In the genomic region with DNA sequence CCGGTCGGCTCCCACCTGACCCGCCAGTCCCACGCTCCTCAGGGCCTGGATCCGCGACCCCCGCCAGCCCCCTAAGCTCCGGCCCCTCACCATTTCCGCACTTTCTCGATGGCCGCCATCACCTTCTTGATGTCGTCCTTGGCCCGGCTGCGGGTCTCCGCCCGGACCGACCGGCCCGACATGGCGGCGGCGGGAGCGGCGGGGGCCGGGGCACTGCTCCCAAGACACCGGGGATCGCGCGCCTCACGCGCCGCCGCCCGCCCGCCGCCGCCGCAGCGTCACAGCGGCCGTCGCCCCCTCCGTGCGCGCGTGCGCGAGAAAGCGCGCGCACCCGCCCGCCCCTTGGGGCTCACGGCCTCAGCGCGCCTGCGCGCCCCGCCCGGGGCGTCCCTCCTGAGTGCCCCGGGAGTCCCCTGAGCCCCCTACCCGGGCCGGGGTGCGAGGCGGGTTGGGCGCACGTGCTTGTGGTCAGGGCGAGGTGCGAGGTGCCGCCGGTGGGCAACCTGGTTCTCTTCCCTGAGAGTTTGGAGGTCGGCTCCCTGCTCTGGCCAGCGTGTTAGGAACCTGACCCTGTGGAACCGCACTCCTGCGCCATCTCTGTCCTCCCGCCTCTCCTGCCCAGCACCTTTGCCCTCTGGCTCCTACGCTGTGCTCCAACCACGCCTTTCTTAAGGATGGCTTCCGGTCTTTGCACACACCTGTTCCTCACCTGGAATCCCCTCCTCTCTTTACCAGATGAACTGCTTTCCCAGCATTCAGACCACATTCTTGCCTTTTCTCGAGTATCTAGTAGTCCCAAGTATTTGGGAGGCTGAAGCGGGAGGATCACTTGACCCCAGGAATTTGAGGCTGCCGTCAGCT, we compare ENCODE assay signal across 8 cellular contexts. TPM values are rescaled to one million over a fixed set of nuclear protein-coding genes. Genes with fewer than 3 reads are reported as not detected.
DNase-seq lines count a peak whose midpoint lies in the region; ATAC-seq lines count a peak whose summit lies in the region.

A gene (minus strand): TSS at position 294 of the 861 bp plus-strand sequence. CDS start 112 bp downstream, at position 182.

- intact Hi-C loops in activated naive CD4-positive, alpha-beta T cell treated with anti-CD3 and anti-CD28 coated beads for 36 hours (cut with micrococcal nuclease) = loop anchor here (1.0 kb wide), 4 partner anchors 21 to 728 kb away; a partner anchor contains a TSS

- peak; percentile 45 for ATAC-seq in GM21390 (IDR thresholded peaks at IDR 0.05; ENCODE audit: unreplicated experiment)

- DNase-seq in DMS114 treated with DMSO at 0.1 percent for 48 hours (lab: John Stamatoyannopoulos, UW; ENCODE audit: unreplicated experiment) = peak; percentile 41
- DNase-seq in HuH-7 (ENCODE audit: low spot score) = peak; percentile 96
- DNase-seq in SJSA1 (ENCODE audit: low read depth in 1 of 2, low spot score in 2 of 2) = peak; percentile 61 to 75
- peak; percentile 63 for DNase-seq in activated naive CD4-positive, alpha-beta T cell treated with anti-CD3 and anti-CD28 coated beads for 36 hours
- peak; percentile 98 for DNase-seq in germinal center (ENCODE audit: low spot score)
- DNase-seq in nucleus accumbens (lab: John Stamatoyannopoulos, UW) = peak in 49 of 56 donors; percentile 31 to 87 (median 70)
- DNase-seq in superior temporal gyrus (ENCODE audit: extremely low spot score) = peak; percentile 71

- CTCF ChIA-PET in activated naive CD4-positive, alpha-beta T cell treated with anti-CD3 and anti-CD28 coated beads for 36 hours (lab: Charles Lee) = interaction anchor here (0.6 kb wide), 1 partner anchor 88 kb away, joined by 3 read pairs; no protein-coding TSS in a partner anchor

- H3K9me3 Mint-ChIP-seq in activated naive CD4-positive, alpha-beta T cell treated with anti-CD3 and anti-CD28 coated beads for 36 hours = no peaks in the 10 kb centered on the region

- H3K27me3 ChIP-seq in SJSA1 (replicated peaks) = no peaks in the 10 kb centered on the region

- no peaks in the 10 kb centered on the region for H3K27me3 Mint-ChIP-seq in activated naive CD4-positive, alpha-beta T cell treated with anti-CD3 and anti-CD28 coated beads for 36 hours (ENCODE audit: low read depth)

- H3K4me3 Mint-ChIP-seq in activated naive CD4-positive, alpha-beta T cell treated with anti-CD3 and anti-CD28 coated beads for 36 hours = peak within 1 kb of the TSS; percentile 86

- H3K4me1 ChIP-seq in SJSA1 (replicated peaks) = peaks cover 27% of the 10 kb centered on the region

- no peaks in the 10 kb centered on the region for H3K9me3 ChIP-seq in SJSA1 (replicated peaks)

- peaks cover 41% of the 10 kb centered on the region for H3K4me1 Mint-ChIP-seq in activated naive CD4-positive, alpha-beta T cell treated with anti-CD3 and anti-CD28 coated beads for 36 hours (ENCODE audit: low read depth)

- peak within 1 kb of the TSS; percentile 89 for H3K27ac Mint-ChIP-seq in activated naive CD4-positive, alpha-beta T cell treated with anti-CD3 and anti-CD28 coated beads for 36 hours

- peak within 1 kb of the TSS; percentile 98 for H3K27ac ChIP-seq in SJSA1

- peaks cover 30% of the 10 kb centered on the region for H3K36me3 ChIP-seq in SJSA1

- peak within 1 kb of the TSS; percentile 97 for H3K4me3 ChIP-seq in SJSA1

- peaks cover 5% of the 10 kb centered on the region for H3K36me3 Mint-ChIP-seq in activated naive CD4-positive, alpha-beta T cell treated with anti-CD3 and anti-CD28 coated beads for 36 hours (ENCODE audit: low read depth)

RNA-seq across cellular contexts. Expression of the gene that starts here (rescaled TPM):
- 20.5 and 75.2 TPM in 2 replicates for total RNA-seq in SJSA1 (2014; rRNA removed; shearing (Covaris generic))
- 10 to 100 TPM; 38.5 to 44.1 TPM for total RNA-seq in activated naive CD4-positive, alpha-beta T cell treated with anti-CD3 and anti-CD28 coated beads for 36 hours

Comparison
In these comparisons a context has a peak if more than half of its experiments do, and no peak if none do; other contexts are left out.
1. Peak in every context shown above with its lines: DNase-seq, ATAC-seq, H3K4me3 ChIP-seq and H3K27ac ChIP-seq.
2. DNase-seq: peak in every context shown above with its lines; median percentile 98 in germinal center; 96 in HuH-7; 71 in superior temporal gyrus; 70 in nucleus accumbens; 68 in SJSA1; 63 in activated naive CD4-positive, alpha-beta T cell treated with anti-CD3 and anti-CD28 coated beads for 36 hours; 41 in DMS114 treated with DMSO at 0.1 percent for 48 hours.